Comparison of ENCODE assay signal across 29 cellular contexts in genomic region chr11:98300777-98301176, GRCh38.
"Had no signal": no experiment of that assay in that cellular context is flagged by ENCODE, and none has a peak within 500 bp of the region (broad histone marks: within the 10 kb centered on the region; RNA-seq: fewer than 3 reads in every experiment).

No MANE protein-coding gene starts in this region.

- H3K9me3 ChIP-seq: adrenal gland, body of pancreas, left lung, lower lobe of right lung, psoas muscle, sigmoid colon, suprapubic skin, tibial artery, upper lobe of right lung had no signal

- H3K79me2 ChIP-seq: parathyroid adenoma had no signal

- H3K27me3 ChIP-seq: adrenal gland, body of pancreas, cardiac muscle cell, heart right ventricle, left lung, sigmoid colon, suprapubic skin, tibial artery, upper lobe of right lung had no signal

- H3K4me3 ChIP-seq: adrenal gland, body of pancreas, cardiac muscle cell, heart right ventricle, left lung, lower lobe of right lung, psoas muscle, sigmoid colon, smooth muscle cell, suprapubic skin, tibial artery, upper lobe of right lung had no signal

- H3K9ac ChIP-seq: parathyroid adenoma had no signal

- H3K4me2 ChIP-seq: smooth muscle cell had no signal

- H3K27ac ChIP-seq: adrenal gland, body of pancreas, cardiac muscle cell, heart right ventricle, left lung, lower lobe of right lung, parathyroid adenoma, psoas muscle, sigmoid colon, suprapubic skin, tibial artery, upper lobe of right lung had no signal

- ATAC-seq: activated CD4-positive, alpha-beta T cell treated with anti-CD3 and anti-CD28 coated beads for 36 hours; activated CD8-positive, alpha-beta memory T cell treated with anti-CD3 and anti-CD28 coated beads, Interleukin-2, amount 10 ng/mL, durations not matched to agents 7 days and 5 days; activated CD8-positive, alpha-beta T cell treated with anti-CD3 and anti-CD28 coated beads, Interleukin-2, amount 10 ng/mL, durations not matched to agents 7 days and 5 days; activated T-cell treated with anti-CD3 and anti-CD28 coated beads, Interleukin-2, amount 50 U/mL, for 72 hours; body of pancreas; heart right ventricle; left lung; lower lobe of right lung; naive thymus-derived CD8-positive, alpha-beta T cell; psoas muscle; upper lobe of right lung had no signal

- DNase-seq: activated CD4-positive, alpha-beta T cell treated with anti-CD3 and anti-CD28 coated beads for 36 hours; activated CD4-positive, CD25-positive, alpha-beta regulatory T cell; activated CD8-positive, alpha-beta memory T cell treated with anti-CD3 and anti-CD28 coated beads, Interleukin-2, amount 10 ng/mL, durations not matched to agents 7 days and 5 days; activated CD8-positive, alpha-beta T cell treated with anti-CD3 and anti-CD28 coated beads, Interleukin-2, amount 10 ng/mL, durations not matched to agents 7 days and 5 days; activated naive CD4-positive, alpha-beta T cell; activated T-cell treated with anti-CD3 and anti-CD28 coated beads for 4 hours; activated T-cell treated with anti-CD3 and anti-CD28 coated beads, Interleukin-2, amount 50 U/mL, for 72 hours; adrenal gland; aorta; body of pancreas; cortex of kidney; foreskin fibroblast; heart right ventricle; lower lobe of right lung; mesenchymal stem cell; naive thymus-derived CD8-positive, alpha-beta T cell; occipital lobe; psoas muscle; sigmoid colon; stimulated activated CD4-positive, alpha-beta T cell treated with anti-CD3 and anti-CD28 coated beads, Interleukin-15, amount 100 ng/mL, for 24 hours; stimulated activated CD4-positive, alpha-beta T cell treated with anti-CD3 and anti-CD28 coated beads, Interleukin-2, amount 100 ng/mL, for 24 hours; stimulated activated naive CD4-positive, alpha-beta T cell; tibial artery; upper lobe of right lung had no signal

- H3K4me1 ChIP-seq: adrenal gland, body of pancreas, heart right ventricle, left lung, lower lobe of right lung, parathyroid adenoma, psoas muscle, sigmoid colon, suprapubic skin, tibial artery, upper lobe of right lung had no signal

- H3K36me3 ChIP-seq: adrenal gland, cardiac muscle cell, heart right ventricle, left lung, lower lobe of right lung, sigmoid colon, suprapubic skin, tibial artery, upper lobe of right lung had no signal

- H2AFZ ChIP-seq: parathyroid adenoma had no signal
